Comparison of ENCODE assay signal across 8 cellular contexts in the genomic region with DNA sequence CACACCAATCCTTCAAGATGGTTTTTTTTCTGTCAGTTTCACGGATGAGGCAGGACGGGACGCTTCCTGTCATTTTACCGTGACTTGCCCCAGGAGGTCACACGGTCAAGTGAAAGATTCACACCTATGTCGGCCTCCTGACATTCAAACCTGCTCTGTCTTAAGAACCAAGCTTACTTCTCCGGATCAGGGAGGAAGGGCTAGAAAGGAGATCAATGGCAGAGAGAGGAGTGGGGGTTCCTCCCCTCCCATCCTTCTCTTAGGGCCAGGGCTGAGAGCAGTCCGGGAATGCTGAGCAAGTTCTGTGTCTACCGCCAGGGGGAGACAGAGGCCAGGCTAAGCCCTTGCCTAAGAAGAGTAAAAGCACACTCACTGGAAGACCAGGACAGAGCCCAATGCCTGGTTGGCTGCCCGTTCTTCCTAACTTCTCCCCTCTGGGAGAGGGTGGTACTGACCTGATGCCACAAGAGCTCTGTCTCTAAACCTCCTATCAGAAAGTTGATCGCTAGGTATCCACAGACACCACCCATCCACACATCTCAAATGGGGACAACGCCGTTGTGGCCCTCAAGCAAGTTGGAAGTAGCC. TPM values are rescaled to one million over a fixed set of nuclear protein-coding genes. Genes with fewer than 3 reads are reported as not detected.
DNase-seq lines count a peak whose midpoint lies in the region; ATAC-seq and TF ChIP-seq lines count a peak whose summit lies in the region.

No MANE protein-coding gene starts in this region.

- H3K27me3 ChIP-seq in BLaER1 treated with 17β-estradiol and CSF1 and Interleukin-3, amounts not matched to agents 10 nM and 100 nM = peaks cover 0 to 18% (median 11%) of the 10 kb centered on the region in 11 experiments; a peak in 17 of 22 replicates
- peaks cover 5% of the 10 kb centered on the region; the same call in 1 of the 2 replicates for H3K27me3 ChIP-seq in MG63
- H3K27me3 ChIP-seq in gastroesophageal sphincter = peaks cover 14% of the 10 kb centered on the region
- peaks cover 56% of the 10 kb centered on the region for H3K27me3 ChIP-seq in neuron (ENCODE audit: insufficient read depth, low read length)
- peaks cover 0 to 26% (median 0%) of the 10 kb centered on the region in 3 donors for H3K27me3 ChIP-seq in stomach

- TF ChIP-seq POLR2A in gastroesophageal sphincter (IDR thresholded peaks at IDR 0.05) = no peak
- TF ChIP-seq POLR2A in stomach (IDR thresholded peaks at IDR 0.05) = no peak

- intact Hi-C loops in stomach (cut with DNase I; ENCODE audit: low total_unique reads) = loop anchor here (5.0 to 10.0 kb wide), 2 partner anchors 86 to 329 kb away; no protein-coding TSS in a partner anchor

- ATAC-seq in GM19467 (IDR thresholded peaks at IDR 0.05; ENCODE audit: unreplicated experiment) (peak; percentile 29), gastroesophageal sphincter (peak; percentile 61)

- TF ChIP-seq CTCF in gastroesophageal sphincter (IDR thresholded peaks at IDR 0.05) (peak; percentile 87 to 96 (median 94)), stomach (IDR thresholded peaks at IDR 0.05) (peak in 5 of 7 experiments; percentile 88 to 96 (median 93))

- TF ChIP-seq EP300 in gastroesophageal sphincter (IDR thresholded peaks at IDR 0.05) = no peak
- TF ChIP-seq EP300 in stomach (IDR thresholded peaks at IDR 0.05) = no peak

- H2AFZ ChIP-seq in neuron (ENCODE audit: low read depth, low read length) = peak overlapping the region; percentile 51

- peaks cover 0 to 18% (median 10%) of the 10 kb centered on the region in 11 experiments; a peak in 15 of 22 replicates for H4K20me1 ChIP-seq in BLaER1 treated with 17β-estradiol and CSF1 and Interleukin-3, amounts not matched to agents 10 nM and 100 nM

- H3K9me3 ChIP-seq in BLaER1 treated with 17β-estradiol and CSF1 and Interleukin-3, amounts not matched to agents 10 nM and 100 nM (replicated peaks in 1 of 11) = no peaks in the 10 kb centered on the region
- H3K9me3 ChIP-seq in MG63 (no peaks in the 10 kb centered on the region), gastroesophageal sphincter (no peaks in the 10 kb centered on the region), neuron (ENCODE audit: low read length) (no peaks in the 10 kb centered on the region), stomach (no peaks in the 10 kb centered on the region)

- H3K36me3 ChIP-seq in BLaER1 treated with 17β-estradiol and CSF1 and Interleukin-3, amounts not matched to agents 10 nM and 100 nM = no peaks in the 10 kb centered on the region
- no peaks in the 10 kb centered on the region for H3K36me3 ChIP-seq in MG63
- no peaks in the 10 kb centered on the region for H3K36me3 ChIP-seq in gastroesophageal sphincter
- no peaks in the 10 kb centered on the region for H3K36me3 ChIP-seq in neuron (ENCODE audit: insufficient read depth, low read length)
- H3K36me3 ChIP-seq in stomach = no peaks in the 10 kb centered on the region

- H3K4me3 ChIP-seq in BLaER1 treated with 17β-estradiol and CSF1 and Interleukin-3, amounts not matched to agents 10 nM and 100 nM = peak overlapping the region; percentile 64 to 80 (median 67)
- H3K4me3 ChIP-seq in MG63 (peak overlapping the region; percentile 48), gastroesophageal sphincter (peak overlapping the region; percentile 23 to 77), neuron (ENCODE audit: low read length) (peak overlapping the region; percentile 75), stomach (peak overlapping the region; percentile 67 to 86 (median 70))

- DNase-seq in MG63 (peak; percentile 78), SHP77 (lab: John Stamatoyannopoulos, UW) (peak; percentile 75 to 79), stomach (peak; percentile 87)
- peak; percentile 61 for DNase-seq in activated gamma-delta T cell treated with anti-CD3 and anti-CD28 coated beads, Interleukin-2, amount 50 U/mL, for 16 hours (ENCODE audit: low read depth)

- WGBS in gastroesophageal sphincter (ENCODE audit: low coverage in 1 of 2), 2 donors = 4 to 53% methylated on average over 3 to 9 of the region's 13 CpGs
- WGBS in stomach, 5 donors = 13 to 17% (median 16%) methylated on average over 13 of the region's 13 CpGs

- peak overlapping the region; percentile 97 to 100 (median 100) for H3K4me2 ChIP-seq in BLaER1 treated with 17β-estradiol and CSF1 and Interleukin-3, amounts not matched to agents 10 nM and 100 nM

- peaks cover 32 to 56% (median 46%) of the 10 kb centered on the region in 10 experiments for H3K4me1 ChIP-seq in BLaER1 treated with 17β-estradiol and CSF1 and Interleukin-3, amounts not matched to agents 10 nM and 100 nM
- peaks cover 0 to 39% (median 24%) of the 10 kb centered on the region in 3 donors for H3K4me1 ChIP-seq in gastroesophageal sphincter
- peaks cover 19% of the 10 kb centered on the region for H3K4me1 ChIP-seq in neuron (ENCODE audit: insufficient read depth, low read length)
- H3K4me1 ChIP-seq in stomach = peaks cover 22 to 43% (median 39%) of the 10 kb centered on the region in 4 donors

- H3K9ac ChIP-seq in BLaER1 treated with 17β-estradiol and CSF1 and Interleukin-3, amounts not matched to agents 10 nM and 100 nM = peak overlapping the region; percentile 43 to 73 (median 66); a peak in 16 of 22 replicates

- H3K27ac ChIP-seq in BLaER1 treated with 17β-estradiol and CSF1 and Interleukin-3, amounts not matched to agents 10 nM and 100 nM = no peak overlapping the region
- H3K27ac ChIP-seq in gastroesophageal sphincter (peak overlapping the region; percentile 11 to 82 (median 78)), stomach (peak overlapping the region in 4 of 5 donors; percentile 58 to 81 (median 78))

RNA-seq across cellular contexts. Expression of gene PPM1J, which starts 1.1 kb away (rescaled TPM):
- 2.4 and 2.7 TPM in 2 replicates for total RNA-seq in MG63 (2014; rRNA removed; shearing (Covaris generic); ENCODE audit: low replicate concordance)
- total RNA-seq in gastroesophageal sphincter = 1 to 10 TPM in 2 of 4 donors, under 1 TPM in 2; 0.35 to 2.8 (median 1.7) TPM
- 1 to 10 TPM in 1 of 5 donors, under 1 TPM in 1, not detected in 3; 0.87 to 1.3 TPM for total RNA-seq in stomach
- 1 to 10 TPM in 1 of 3 donors, under 1 TPM in 1, not detected in 1; 0.50 to 4.0 TPM for polyA plus RNA-seq in stomach

RNA-seq across cellular contexts. Expression of gene RHOC, which starts 9.3 kb away (rescaled TPM):
- 568 and 693 TPM in 2 replicates for total RNA-seq in MG63 (2014; rRNA removed; shearing (Covaris generic); ENCODE audit: low replicate concordance)
- 100 to 1,000 TPM; 183 to 354 (median 240) TPM for total RNA-seq in gastroesophageal sphincter
- total RNA-seq in stomach = 100 to 1,000 TPM in 4 of 5 donors, 10 to 100 TPM in 1; 99.8 to 149 (median 113) TPM
- polyA plus RNA-seq in stomach = 100 to 1,000 TPM; 159 to 375 (median 244) TPM

RNA-seq across cellular contexts. Expression of gene MOV10, which starts 41.8 kb away (rescaled TPM):
- 25.6 and 39.7 TPM in 2 replicates for total RNA-seq in MG63 (2014; rRNA removed; shearing (Covaris generic); ENCODE audit: low replicate concordance)
- total RNA-seq in gastroesophageal sphincter (10 to 100 TPM; 13.4 to 25.3 (median 18.8) TPM), stomach (100 to 1,000 TPM in 1 of 5 donors, 10 to 100 TPM in 4; 25.9 to 137 (median 79.0) TPM)
- 10 to 100 TPM; 43.2 to 86.9 (median 54.5) TPM for polyA plus RNA-seq in stomach

Comparison
In these comparisons a context has a peak if more than half of its experiments do, and no peak if none do; other contexts are left out.
1. H3K27ac ChIP-seq: peak in gastroesophageal sphincter (4 of 4) and stomach (4 of 5); none in BLaER1 treated with 17β-estradiol and CSF1 and Interleukin-3, amounts not matched to agents 10 nM and 100 nM (0 of 11).
2. Peak in every context shown above with its lines, with median percentiles within 50 percentile points of each other: H3K4me3 ChIP-seq and DNase-seq.